In the genomic region with DNA sequence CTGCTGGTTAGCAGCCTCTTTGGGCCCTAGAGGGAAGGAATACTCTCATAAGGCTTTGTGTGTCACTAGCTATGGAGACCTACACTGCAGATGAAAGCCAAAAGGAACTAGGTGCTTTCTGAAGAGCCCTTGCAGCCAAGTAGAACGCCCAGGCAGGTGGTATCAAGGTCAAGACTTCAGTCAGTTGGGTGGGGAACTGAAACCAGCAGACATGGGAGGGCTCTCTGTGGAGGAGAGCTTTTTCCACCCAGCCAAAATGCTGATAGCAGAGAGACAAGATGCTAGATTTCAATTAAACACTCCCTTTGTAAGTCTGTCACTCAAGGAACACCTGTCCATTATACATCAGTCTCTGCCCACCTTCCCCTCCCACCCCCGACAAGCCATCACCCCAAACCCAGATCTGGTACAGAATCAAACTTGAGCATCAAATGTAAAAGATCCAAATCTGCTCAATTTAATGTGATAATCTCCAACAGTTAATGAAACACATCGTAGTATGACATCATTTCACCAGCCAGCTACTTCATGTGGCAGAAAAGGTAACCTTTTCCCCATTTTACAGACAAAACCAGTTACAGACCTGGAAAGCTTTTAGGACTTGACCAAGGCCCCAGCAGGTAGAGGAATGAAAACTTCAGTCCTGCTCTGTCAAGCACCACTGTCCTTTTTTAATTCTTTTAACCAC, we compare ENCODE assay signal across 9 cellular contexts. TPM values are rescaled to one million over a fixed set of nuclear protein-coding genes. Genes with fewer than 3 reads are reported as not detected.
DNase-seq lines count a peak whose midpoint lies in the region; ATAC-seq and TF ChIP-seq lines count a peak whose summit lies in the region.
"Had no signal": no experiment of that assay in that cellular context is flagged by ENCODE, and none has a peak within 500 bp of the region (broad histone marks: within the 10 kb centered on the region; RNA-seq: fewer than 3 reads in every experiment).

No MANE protein-coding gene starts in this region.

- H3K4me1 ChIP-seq in stomach: peaks cover 0 to 4% (median 0%) of the 10 kb centered on the region in 4 donors

- no peak overlapping the region for H3K27ac ChIP-seq in stomach

- H3K9me3 ChIP-seq in stomach: no peaks in the 10 kb centered on the region

- TF ChIP-seq CTCF in stomach (IDR thresholded peaks at IDR 0.05): no peak

- no peaks in the 10 kb centered on the region for H3K27me3 Mint-ChIP-seq in memory B cell

- peak; percentile 52 to 71 for DNase-seq in memory B cell (ENCODE audit: low spot score in 2 of 2)
- no peak for DNase-seq in stomach
- DNase-seq in COLO668 (lab: John Stamatoyannopoulos, UW; ENCODE audit: unreplicated experiment): no peak
- DNase-seq in NCI-H1105 (lab: John Stamatoyannopoulos, UW): no peak
- DNase-seq in SKM-1 treated with dmso at 0.1 percent for 144 hours (lab: John Stamatoyannopoulos, UW; ENCODE audit: unreplicated experiment): no peak
- DNase-seq: NCI-H226 had no signal

- intact Hi-C loops in stomach (cut with DNase I; ENCODE audit: low total_unique reads): no loop called here

- peaks cover 38% of the 10 kb centered on the region for H3K4me1 Mint-ChIP-seq in memory B cell

- peaks cover 19% of the 10 kb centered on the region for H3K36me3 Mint-ChIP-seq in memory B cell

- no peak for TF ChIP-seq POLR2A in stomach (IDR thresholded peaks at IDR 0.05)

- H3K4me3 Mint-ChIP-seq in memory B cell: peak overlapping the region; percentile 77

- no peak overlapping the region for H3K4me3 ChIP-seq in stomach

- 72 to 82% (median 79%) methylated on average over 3 of the region's 3 CpGs for WGBS in stomach, 5 donors

- peaks cover 2% of the 10 kb centered on the region for H3K9me3 Mint-ChIP-seq in memory B cell

- no peaks in the 10 kb centered on the region for H3K27me3 ChIP-seq in stomach

- ATAC-seq in GM18868 (IDR thresholded peaks at IDR 0.05; ENCODE audit: unreplicated experiment): peak; percentile 81
- ATAC-seq in GM21717 (IDR thresholded peaks at IDR 0.05; ENCODE audit: unreplicated experiment): peak; percentile 79
- peak; percentile 75 for ATAC-seq in HG03469 (IDR thresholded peaks at IDR 0.05; ENCODE audit: unreplicated experiment)
- ATAC-seq in memory B cell (ENCODE audit: low read depth): peak; percentile 91

- H3K36me3 ChIP-seq in stomach: peaks cover 36 to 86% (median 82%) of the 10 kb centered on the region in 4 donors

- H3K27ac Mint-ChIP-seq in memory B cell: peak overlapping the region; percentile 97

- no peak for TF ChIP-seq EP300 in stomach (IDR thresholded peaks at IDR 0.05)

RNA-seq across cellular contexts. Expression of gene MRPS25, which starts 14.6 kb away (rescaled TPM):
- total RNA-seq in stomach: 100 to 1,000 TPM in 1 of 5 donors, 10 to 100 TPM in 4; 13.9 to 126 (median 24.9) TPM
- 10 to 100 TPM; 17.7 to 51.9 (median 38.3) TPM for polyA plus RNA-seq in stomach

RNA-seq across cellular contexts. Expression of gene RBSN, which starts 48.4 kb away (rescaled TPM):
- 100 to 1,000 TPM in 1 of 5 donors, 10 to 100 TPM in 3, 1 to 10 TPM in 1; 4.3 to 127 (median 26.6) TPM for total RNA-seq in stomach
- 1 to 10 TPM; 5.9 to 8.5 (median 7.9) TPM for polyA plus RNA-seq in stomach

Comparison
In these comparisons a context has a peak if more than half of its experiments do, and no peak if none do; other contexts are left out.
1. DNase-seq: peak in memory B cell (2 of 2); none in stomach (single experiment), COLO668 (single experiment), NCI-H1105 (single experiment) and SKM-1 treated with dmso at 0.1 percent for 144 hours (single experiment).
2. Peak in every context shown above with its lines, with median percentiles within 50 percentile points of each other: ATAC-seq.